7 cellular contexts compared by ENCODE assay signal in the genomic region with DNA sequence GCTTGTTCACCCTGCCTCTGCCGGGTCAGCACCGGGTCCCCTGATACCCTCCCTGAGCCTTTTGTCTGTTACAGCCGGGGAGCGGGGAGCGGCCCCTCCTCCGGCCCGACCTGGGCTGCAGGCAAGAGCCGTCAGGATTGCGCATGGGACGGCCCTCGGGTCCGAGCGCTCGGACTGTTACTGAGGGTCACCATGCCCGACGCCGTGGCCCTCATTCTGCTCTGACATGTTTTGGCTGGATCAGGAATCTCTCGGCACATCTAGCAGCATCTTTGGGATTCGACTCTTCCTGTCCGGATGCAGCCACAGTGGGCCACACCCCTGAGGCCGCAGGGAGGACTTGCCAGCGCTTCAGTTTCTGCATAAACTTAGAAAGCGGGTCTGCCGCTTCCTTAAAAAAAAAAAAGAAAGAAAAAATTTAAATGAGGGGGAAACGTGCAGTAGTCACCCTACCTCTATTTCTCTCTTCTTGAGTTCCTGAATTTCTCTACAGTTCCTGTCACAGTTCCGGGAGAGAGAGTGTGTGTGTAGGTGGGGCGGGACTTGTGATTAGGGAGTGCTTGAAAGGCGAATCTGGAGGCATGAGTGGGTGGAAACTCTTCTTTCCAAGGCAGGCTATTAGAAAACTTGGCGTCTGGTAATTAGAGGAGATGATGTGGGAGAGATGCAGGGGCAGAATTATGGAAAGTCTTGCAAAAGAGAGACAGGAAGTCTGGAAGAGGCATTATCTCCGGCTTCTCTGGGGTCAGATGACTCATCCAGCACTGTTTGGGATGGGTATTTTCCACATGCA. TPM values are rescaled to one million over a fixed set of nuclear protein-coding genes. Genes with fewer than 3 reads are reported as not detected.
DNase-seq lines count a peak whose midpoint lies in the region; FAIRE-seq lines count a peak whose summit lies in the region.

No MANE protein-coding gene starts in this region.

- peak overlapping the region; percentile 94 for H3K27ac Mint-ChIP-seq in activated naive CD8-positive, alpha-beta T cell treated with anti-CD3 and anti-CD28 coated beads for 36 hours

- H3K4me1 Mint-ChIP-seq in activated naive CD8-positive, alpha-beta T cell treated with anti-CD3 and anti-CD28 coated beads for 36 hours, result peaks cover 32% of the 10 kb centered on the region

- FAIRE-seq in HTR-8/SVneo (lab: Jason Lieb, UNC), result no peak

- DNase-seq in GM04503 (ENCODE audit: low read depth) (peak; percentile 95), HTR-8/SVneo (ENCODE audit: insufficient read length, low spot score) (peak; percentile 66), RKO (ENCODE audit: low spot score) (peak; percentile 84), head of caudate nucleus (peak; percentile 34 to 89 (median 65)), non-pigmented ciliary epithelial cell (ENCODE audit: low read depth) (peak; percentile 79), NCI-H526 treated with DMSO at 0.1 percent for 48 hours (lab: John Stamatoyannopoulos, UW) (no peak)
- peak; percentile 45 for DNase-seq in activated naive CD8-positive, alpha-beta T cell treated with anti-CD3 and anti-CD28 coated beads for 36 hours

- no peaks in the 10 kb centered on the region for H3K9me3 Mint-ChIP-seq in activated naive CD8-positive, alpha-beta T cell treated with anti-CD3 and anti-CD28 coated beads for 36 hours

- peak overlapping the region; percentile 87 for H3K4me3 Mint-ChIP-seq in activated naive CD8-positive, alpha-beta T cell treated with anti-CD3 and anti-CD28 coated beads for 36 hours

- H3K36me3 Mint-ChIP-seq in activated naive CD8-positive, alpha-beta T cell treated with anti-CD3 and anti-CD28 coated beads for 36 hours, result peaks cover 16% of the 10 kb centered on the region

- H3K27me3 Mint-ChIP-seq in activated naive CD8-positive, alpha-beta T cell treated with anti-CD3 and anti-CD28 coated beads for 36 hours, result no peaks in the 10 kb centered on the region

- intact Hi-C loops in head of caudate nucleus (cut with DNase I), result loop anchor here (10.0 kb wide), 1 partner anchor 219 kb away; the partner anchor contains the start of gene ZC3H6

RNA-seq across cellular contexts. Expression of gene TMEM87B, which starts 1.0 kb away (rescaled TPM):
- 10 to 100 TPM; 13.3 to 16.9 TPM for total RNA-seq in activated naive CD8-positive, alpha-beta T cell treated with anti-CD3 and anti-CD28 coated beads for 36 hours
